In the genomic region with DNA sequence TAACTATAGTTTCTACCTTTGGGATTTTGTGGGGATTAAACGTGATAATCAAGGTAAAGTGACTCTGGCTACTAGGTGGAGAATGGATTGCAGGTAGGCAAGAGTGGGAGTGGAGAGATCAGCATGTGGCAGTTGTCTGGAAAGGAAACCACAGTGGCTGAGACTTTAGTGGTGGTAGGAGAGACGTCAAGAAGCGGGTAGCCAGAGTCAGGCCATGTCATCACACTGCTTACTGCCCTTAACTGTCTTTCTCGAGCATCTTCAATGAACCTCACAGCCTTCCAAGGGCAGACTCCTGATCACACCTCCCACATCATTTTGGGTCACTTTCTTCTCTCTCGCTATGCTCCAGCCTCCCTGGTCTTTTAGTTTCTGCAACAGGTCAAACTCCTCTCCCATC, we compare ENCODE assay signal across 1 cellular context.
TF ChIP-seq lines count a peak whose summit lies in the region.

No MANE protein-coding gene starts in this region.

TF ChIP-seq in K562, 482 proteins besides CTCF, POLR2A, EP300 and RAD21 (continued from another document):
- TF ChIP-seq, protein P1, sequence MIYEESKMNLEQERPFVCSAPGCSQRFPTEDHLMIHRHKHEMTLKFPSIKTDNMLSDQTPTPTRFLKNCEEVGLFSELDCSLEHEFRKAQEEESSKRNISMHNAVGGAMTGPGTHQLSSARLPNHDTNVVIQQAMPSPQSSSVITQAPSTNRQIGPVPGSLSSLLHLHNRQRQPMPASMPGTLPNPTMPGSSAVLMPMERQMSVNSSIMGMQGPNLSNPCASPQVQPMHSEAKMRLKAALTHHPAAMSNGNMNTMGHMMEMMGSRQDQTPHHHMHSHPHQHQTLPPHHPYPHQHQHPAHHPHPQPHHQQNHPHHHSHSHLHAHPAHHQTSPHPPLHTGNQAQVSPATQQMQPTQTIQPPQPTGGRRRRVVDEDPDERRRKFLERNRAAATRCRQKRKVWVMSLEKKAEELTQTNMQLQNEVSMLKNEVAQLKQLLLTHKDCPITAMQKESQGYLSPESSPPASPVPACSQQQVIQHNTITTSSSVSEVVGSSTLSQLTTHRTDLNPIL (CRISPR knock-in tag; IDR thresholded peaks at IDR 0.05) = no peak
- no peak for TF ChIP-seq HNRNPL (IDR thresholded peaks at IDR 0.05; ENCODE audit: low read depth, low read length)
- TF ChIP-seq, protein P2, sequence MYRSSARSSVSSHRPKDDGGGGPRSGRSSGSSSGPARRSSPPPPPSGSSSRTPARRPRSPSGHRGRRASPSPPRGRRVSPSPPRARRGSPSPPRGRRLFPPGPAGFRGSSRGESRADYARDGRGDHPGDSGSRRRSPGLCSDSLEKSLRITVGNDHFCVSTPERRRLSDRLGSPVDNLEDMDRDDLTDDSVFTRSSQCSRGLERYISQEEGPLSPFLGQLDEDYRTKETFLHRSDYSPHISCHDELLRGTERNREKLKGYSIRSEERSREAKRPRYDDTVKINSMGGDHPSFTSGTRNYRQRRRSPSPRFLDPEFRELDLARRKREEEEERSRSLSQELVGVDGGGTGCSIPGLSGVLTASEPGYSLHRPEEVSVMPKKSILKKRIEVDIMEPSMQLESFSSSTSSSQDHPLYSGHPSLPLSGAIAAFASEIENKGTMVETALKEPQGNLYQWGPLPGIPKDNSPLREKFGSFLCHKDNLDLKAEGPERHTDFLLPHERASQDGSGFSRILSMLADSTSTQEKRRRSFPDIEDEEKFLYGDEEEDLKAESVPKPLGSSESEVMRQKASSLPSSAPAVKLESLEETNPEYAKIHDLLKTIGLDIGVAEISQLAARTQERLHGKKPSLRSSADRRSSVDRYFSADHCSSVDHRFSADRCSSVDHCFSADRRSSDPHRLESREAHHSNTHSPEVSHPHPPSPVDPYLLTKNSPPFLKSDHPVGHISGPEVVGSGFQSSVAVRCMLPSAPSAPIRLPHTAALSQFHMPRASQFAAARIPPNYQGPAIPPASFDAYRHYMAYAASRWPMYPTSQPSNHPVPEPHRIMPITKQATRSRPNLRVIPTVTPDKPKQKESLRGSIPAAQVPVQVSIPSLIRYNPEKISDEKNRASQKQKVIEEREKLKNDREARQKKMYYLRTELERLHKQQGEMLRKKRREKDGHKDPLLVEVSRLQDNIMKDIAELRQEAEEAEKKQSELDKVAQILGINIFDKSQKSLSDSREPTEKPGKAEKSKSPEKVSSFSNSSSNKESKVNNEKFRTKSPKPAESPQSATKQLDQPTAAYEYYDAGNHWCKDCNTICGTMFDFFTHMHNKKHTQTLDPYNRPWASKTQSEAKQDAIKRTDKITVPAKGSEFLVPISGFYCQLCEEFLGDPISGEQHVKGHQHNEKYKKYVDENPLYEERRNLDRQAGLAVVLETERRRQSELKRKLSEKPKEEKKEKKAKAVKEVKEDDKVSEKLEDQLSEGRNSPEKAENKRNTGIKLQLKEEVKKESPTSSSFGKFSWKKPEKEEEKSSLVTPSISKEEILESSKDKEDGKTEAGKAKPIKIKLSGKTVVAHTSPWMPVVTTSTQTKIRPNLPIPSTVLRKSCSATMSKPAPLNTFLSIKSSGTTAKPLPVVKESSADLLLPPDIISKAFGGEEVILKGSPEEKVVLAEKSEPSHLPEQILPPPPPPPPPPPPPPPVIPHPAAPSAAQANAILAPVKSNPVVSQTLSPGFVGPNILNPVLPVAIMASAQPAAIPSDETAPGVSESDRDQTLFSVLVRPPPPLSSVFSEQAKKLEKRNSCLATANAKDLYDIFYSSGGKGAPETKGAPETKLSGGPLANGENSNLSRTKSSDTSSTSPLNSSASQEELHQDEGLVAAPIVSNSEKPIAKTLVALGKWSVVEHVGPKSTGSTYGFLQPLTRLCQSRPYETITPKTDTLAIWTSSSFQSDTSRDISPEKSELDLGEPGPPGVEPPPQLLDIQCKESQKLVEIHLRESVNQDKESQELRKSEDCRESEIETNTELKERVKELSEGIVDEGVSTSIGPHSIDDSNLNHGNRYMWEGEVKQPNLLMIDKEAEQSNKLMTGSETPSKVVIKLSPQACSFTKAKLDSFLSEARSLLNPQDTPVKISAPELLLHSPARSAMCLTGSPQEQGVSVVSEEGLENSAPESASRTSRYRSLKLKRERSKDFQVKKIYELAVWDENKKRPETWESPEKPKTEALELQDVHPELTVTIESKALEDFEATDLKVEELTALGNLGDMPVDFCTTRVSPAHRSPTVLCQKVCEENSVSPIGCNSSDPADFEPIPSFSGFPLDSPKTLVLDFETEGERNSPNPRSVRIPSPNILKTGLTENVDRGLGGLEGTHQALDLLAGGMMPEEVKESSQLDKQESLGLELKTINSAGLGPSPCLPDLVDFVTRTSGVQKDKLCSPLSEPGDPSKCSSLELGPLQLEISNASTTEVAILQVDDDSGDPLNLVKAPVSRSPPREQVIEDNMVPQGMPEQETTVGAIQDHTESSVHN (IDR thresholded peaks at IDR 0.05; ENCODE audit: borderline replicate concordance in 1 of 2, low read depth in 1 of 2) = no peak
- TF ChIP-seq ZBTB17 (CRISPR knock-in tag; IDR thresholded peaks at IDR 0.05) = 0 out of 2 replicates have a peak, but pooled peaks have one; percentile 14
- TF ChIP-seq ASH1L (IDR thresholded peaks at IDR 0.05; ENCODE audit: borderline replicate concordance, low read depth, partially characterized antibody) = no peak
- peak; percentile 79 for TF ChIP-seq DMBX1 (CRISPR knock-in tag; IDR thresholded peaks at IDR 0.05; ENCODE audit: borderline replicate concordance)
- no peak for TF ChIP-seq ZNF140 (CRISPR knock-in tag; IDR thresholded peaks at IDR 0.05)
- no peak for TF ChIP-seq ZMIZ1 (IDR thresholded peaks at IDR 0.05; ENCODE audit: low read depth in 2 of 2, low read length in 2 of 2)
- TF ChIP-seq, protein P3, sequence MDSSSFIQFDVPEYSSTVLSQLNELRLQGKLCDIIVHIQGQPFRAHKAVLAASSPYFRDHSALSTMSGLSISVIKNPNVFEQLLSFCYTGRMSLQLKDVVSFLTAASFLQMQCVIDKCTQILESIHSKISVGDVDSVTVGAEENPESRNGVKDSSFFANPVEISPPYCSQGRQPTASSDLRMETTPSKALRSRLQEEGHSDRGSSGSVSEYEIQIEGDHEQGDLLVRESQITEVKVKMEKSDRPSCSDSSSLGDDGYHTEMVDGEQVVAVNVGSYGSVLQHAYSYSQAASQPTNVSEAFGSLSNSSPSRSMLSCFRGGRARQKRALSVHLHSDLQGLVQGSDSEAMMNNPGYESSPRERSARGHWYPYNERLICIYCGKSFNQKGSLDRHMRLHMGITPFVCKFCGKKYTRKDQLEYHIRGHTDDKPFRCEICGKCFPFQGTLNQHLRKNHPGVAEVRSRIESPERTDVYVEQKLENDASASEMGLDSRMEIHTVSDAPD (CRISPR knock-in tag; IDR thresholded peaks at IDR 0.05) = no peak
- TF ChIP-seq, protein P4, sequence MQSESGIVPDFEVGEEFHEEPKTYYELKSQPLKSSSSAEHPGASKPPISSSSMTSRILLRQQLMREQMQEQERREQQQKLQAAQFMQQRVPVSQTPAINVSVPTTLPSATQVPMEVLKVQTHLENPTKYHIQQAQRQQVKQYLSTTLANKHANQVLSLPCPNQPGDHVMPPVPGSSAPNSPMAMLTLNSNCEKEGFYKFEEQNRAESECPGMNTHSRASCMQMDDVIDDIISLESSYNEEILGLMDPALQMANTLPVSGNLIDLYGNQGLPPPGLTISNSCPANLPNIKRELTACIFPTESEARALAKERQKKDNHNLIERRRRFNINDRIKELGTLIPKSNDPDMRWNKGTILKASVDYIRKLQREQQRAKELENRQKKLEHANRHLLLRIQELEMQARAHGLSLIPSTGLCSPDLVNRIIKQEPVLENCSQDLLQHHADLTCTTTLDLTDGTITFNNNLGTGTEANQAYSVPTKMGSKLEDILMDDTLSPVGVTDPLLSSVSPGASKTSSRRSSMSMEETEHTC (IDR thresholded peaks at IDR 0.05) = no peak
- TF ChIP-seq FUS (optimal IDR thresholded peaks at IDR 0.05; ENCODE audit: low read depth, low read length) = no peak
- no peak for TF ChIP-seq ZHX1 (conservative IDR thresholded peaks at IDR 0.05; ENCODE audit: low read length)
- TF ChIP-seq SRSF1 (IDR thresholded peaks at IDR 0.05; ENCODE audit: low read depth, low read length) = no peak
